1 cellular context compared by ENCODE assay signal in genomic region chr19:952049-952679, GRCh38.
TF ChIP-seq lines count a peak whose summit lies in the region.

No MANE protein-coding gene starts in this region.

TF ChIP-seq in HEK293, 187 proteins besides CTCF, POLR2A, EP300 and RAD21 (continued from another document):
- no peak for TF ChIP-seq ZNF692 (tag by site-specific recombination; IDR thresholded peaks at IDR 0.05)
- TF ChIP-seq ZIC2 (tag by site-specific recombination; IDR thresholded peaks at IDR 0.05), result no peak
